In genomic region chr14:95140060-95140858, GRCh38 we compare ENCODE assay signal across 10 cellular contexts. TPM values are rescaled to one million over a fixed set of nuclear protein-coding genes. Genes with fewer than 3 reads are reported as not detected.
DNase-seq lines count a peak whose midpoint lies in the region; ATAC-seq and TF ChIP-seq lines count a peak whose summit lies in the region.
"Had no signal": no experiment of that assay in that cellular context is flagged by ENCODE, and none has a peak within 500 bp of the region (broad histone marks: within the 10 kb centered on the region; RNA-seq: fewer than 3 reads in every experiment).

No MANE protein-coding gene starts in this region.

- peaks cover 65% of the 10 kb centered on the region for H3K4me1 Mint-ChIP-seq in stimulated activated memory B cell treated with anti-CD40 and anti-IgM and Interleukin-4, amounts not matched to agents 10 μg/mL and 1 μg/mL and 100 μg/mL, for 72 hours

- peak; percentile 58 for DNase-seq in SIG-M5 treated with dmso at 0.1 percent for 504 hours (lab: John Stamatoyannopoulos, UW; ENCODE audit: unreplicated experiment)
- DNase-seq in fibroblast of villous mesenchyme (ENCODE audit: low read depth): peak; percentile 41
- no peak for DNase-seq in C1 segment of cervical spinal cord (lab: John Stamatoyannopoulos, UW)
- DNase-seq in left colon: no peak
- no peak for DNase-seq in NCI-H1092 (lab: John Stamatoyannopoulos, UW)
- DNase-seq: NK-92 treated with Interleukin-12 subunit alpha and Interleukin-12 subunit beta, amount 100 ng/mL, for 24 hours had no signal

- intact Hi-C loops in left colon (cut with DNase I, micrococcal nuclease): no loop called here

- ATAC-seq in GM21786 (IDR thresholded peaks at IDR 0.05; ENCODE audit: unreplicated experiment): peak; percentile 38
- no peak for ATAC-seq in stimulated activated memory B cell treated with anti-CD40 and anti-IgM and Interleukin-4, amounts not matched to agents 10 μg/mL and 1 μg/mL and 100 μg/mL, for 72 hours
- no peak for ATAC-seq in HG03378 (IDR thresholded peaks at IDR 0.05; ENCODE audit: unreplicated experiment)
- no peak for ATAC-seq in left colon
- ATAC-seq: HCT116 had no signal

- H3K4me3 Mint-ChIP-seq in stimulated activated memory B cell treated with anti-CD40 and anti-IgM and Interleukin-4, amounts not matched to agents 10 μg/mL and 1 μg/mL and 100 μg/mL, for 72 hours: no peak overlapping the region

- H3K9me3 Mint-ChIP-seq in stimulated activated memory B cell treated with anti-CD40 and anti-IgM and Interleukin-4, amounts not matched to agents 10 μg/mL and 1 μg/mL and 100 μg/mL, for 72 hours: peaks cover 10% of the 10 kb centered on the region

- H3K27me3 Mint-ChIP-seq in stimulated activated memory B cell treated with anti-CD40 and anti-IgM and Interleukin-4, amounts not matched to agents 10 μg/mL and 1 μg/mL and 100 μg/mL, for 72 hours: no peaks in the 10 kb centered on the region

- no peak overlapping the region for H3K4me3 ChIP-seq in fibroblast of villous mesenchyme (ENCODE audit: low read depth, low read length)

- peaks cover 23% of the 10 kb centered on the region for H3K36me3 Mint-ChIP-seq in stimulated activated memory B cell treated with anti-CD40 and anti-IgM and Interleukin-4, amounts not matched to agents 10 μg/mL and 1 μg/mL and 100 μg/mL, for 72 hours

- peak overlapping the region; percentile 29 for H3K27ac Mint-ChIP-seq in stimulated activated memory B cell treated with anti-CD40 and anti-IgM and Interleukin-4, amounts not matched to agents 10 μg/mL and 1 μg/mL and 100 μg/mL, for 72 hours

- TF ChIP-seq CTCF in fibroblast of villous mesenchyme (IDR thresholded peaks at IDR 0.05; ENCODE audit: insufficient read depth, low read depth, low read length): no peak

RNA-seq across cellular contexts. Expression of gene DICER1, which starts 17.1 kb away (rescaled TPM):
- 52.8 and 61.3 TPM in 2 replicates for total RNA-seq in fibroblast of villous mesenchyme
- total RNA-seq in left colon: 10 to 100 TPM; 49.0 to 77.3 TPM

Comparison
In these comparisons a context has a peak if more than half of its experiments do, and no peak if none do; other contexts are left out.
1. DNase-seq: peak in SIG-M5 treated with dmso at 0.1 percent for 504 hours (single experiment) and fibroblast of villous mesenchyme (single experiment); none in C1 segment of cervical spinal cord (0 of 14), left colon (0 of 2) and NCI-H1092 (single experiment).